Comparison of ENCODE assay signal across 12 cellular contexts in genomic region chr20:51388756-51389542, GRCh38.
A peak's percentile ranks its signal among the peaks of the same experiment; 100 is the strongest.
DNase-seq lines count a peak whose midpoint lies in the region; ATAC-seq and TF ChIP-seq lines count a peak whose summit lies in the region.
"Had no signal": no experiment of that assay in that cellular context is flagged by ENCODE, and none has a peak within 500 bp of the region (broad histone marks: within the 10 kb centered on the region; RNA-seq: fewer than 3 reads in every experiment).

No MANE protein-coding gene starts in this region.

- no peak for TF ChIP-seq CTCF in SK-N-SH (IDR thresholded peaks at IDR 0.05)
- TF ChIP-seq CTCF in mammary epithelial cell (conservative IDR thresholded peaks at IDR 0.05 in 1 of 2, IDR thresholded peaks at IDR 0.05 in 1 of 2; ENCODE audit: extremely low read depth in 1 of 2, insufficient read depth in 1 of 2, low read depth in 1 of 2, low read length in 2 of 2): no peak
- no peak for TF ChIP-seq CTCF in osteoblast (IDR thresholded peaks at IDR 0.05; ENCODE audit: extremely low read depth, low read depth, low read length)

- peak overlapping the region; percentile 9; the same call in 1 of the 2 replicates for H3K9ac ChIP-seq in SK-N-SH
- peak overlapping the region; percentile 21; the same call in 1 of the 2 replicates for H3K9ac ChIP-seq in Karpas-422 (ENCODE audit: low read length)
- H3K9ac ChIP-seq in mammary epithelial cell (ENCODE audit: insufficient read depth, low read length): no peak overlapping the region

- peaks cover 12% of the 10 kb centered on the region for H3F3A ChIP-seq in SK-N-SH (replicated peaks; ENCODE audit: insufficient read depth)

- TF ChIP-seq RAD21 in SK-N-SH (IDR thresholded peaks at IDR 0.05; ENCODE audit: low read length): no peak

- DNase-seq in SK-N-SH (no peak), Karpas-422 (no peak), mammary epithelial cell (peak; percentile 13), osteoblast (ENCODE audit: insufficient read length, low spot score, missing footprints) (no peak), SKM-1 (lab: John Stamatoyannopoulos, UW; ENCODE audit: unreplicated experiment) (no peak), ecto neural progenitor cell (ENCODE audit: low spot score) (no peak)
- DNase-seq: NCI-H1092 treated with DMSO at 0.1 percent for 48 hours; NCI-H82; stimulated activated CD4-positive, alpha-beta T cell treated with anti-CD3 and anti-CD28 coated beads, Interleukin-2, amount 100 ng/mL, for 24 hours had no signal

- H2AFZ ChIP-seq in SK-N-SH (ENCODE audit: low read depth): no peak overlapping the region
- no peak overlapping the region for H2AFZ ChIP-seq in Karpas-422 (ENCODE audit: low read length)
- H2AFZ ChIP-seq in mammary epithelial cell (ENCODE audit: low read depth, low read length): no peak overlapping the region
- H2AFZ ChIP-seq in osteoblast (ENCODE audit: low read length): no peak overlapping the region

- no peak for TF ChIP-seq EP300 in SK-N-SH (IDR thresholded peaks at IDR 0.05; ENCODE audit: borderline replicate concordance in 1 of 2, low read depth in 1 of 2, low read length in 1 of 2)

- ATAC-seq in SK-N-SH treated with all-trans-retinoic acid at 6 μM for 48 hours (no peak), HG02588 (IDR thresholded peaks at IDR 0.05; ENCODE audit: unreplicated experiment) (no peak)

- H3K4me3 ChIP-seq in SK-N-SH (ENCODE audit: low read depth in 2 of 2, low read length in 1 of 2) (no peak overlapping the region), Karpas-422 (ENCODE audit: low read length) (no peak overlapping the region), mammary epithelial cell (replicated peaks in 1 of 3; ENCODE audit: insufficient read depth in 1 of 3, low read depth in 2 of 3, low read length in 3 of 3) (no peak overlapping the region), osteoblast (ENCODE audit: insufficient read depth, low read length) (no peak overlapping the region)
- H3K4me3 ChIP-seq: cardiac muscle cell had no signal

- H3K9me2 ChIP-seq in SK-N-SH (no peaks in the 10 kb centered on the region), Karpas-422 (replicated peaks; ENCODE audit: insufficient read depth, low read length) (no peaks in the 10 kb centered on the region)

- no peaks in the 10 kb centered on the region for H3K36me3 ChIP-seq in SK-N-SH (replicated peaks in 1 of 2; ENCODE audit: control insufficient read depth in 1 of 2, insufficient read depth in 2 of 2, low read length in 1 of 2)
- H3K36me3 ChIP-seq in Karpas-422 (ENCODE audit: insufficient read depth, low read length): peaks cover 42% of the 10 kb centered on the region
- no peaks in the 10 kb centered on the region for H3K36me3 ChIP-seq in mammary epithelial cell (ENCODE audit: insufficient read depth, low read length)
- no peaks in the 10 kb centered on the region for H3K36me3 ChIP-seq in osteoblast (ENCODE audit: insufficient read depth, low read length)

- POLR2A ChIA-PET in SK-N-SH (lab: Yijun Ruan, JAX): no interaction called here

- WGBS in SK-N-SH (ENCODE audit: low lambda C conversion rate): 63% methylated on average over 7 of the region's 7 CpGs
- WGBS in mammary epithelial cell (ENCODE audit: low coverage, missing lambda C conversion rate): 70% methylated on average over 7 of the region's 7 CpGs

- intact Hi-C loops in mammary epithelial cell (cut with micrococcal nuclease): loop anchor here (5.0 kb wide), 3 partner anchors 68 to 693 kb away; no protein-coding TSS in a partner anchor

- in situ Hi-C loops in mammary epithelial cell (cut with MboI; ENCODE audit: low sequenced_read_pairs in 2 of 2): no loop called here

- dilution Hi-C loops in mammary epithelial cell (cut with HindIII; ENCODE audit: low sequenced_read_pairs): no loop called here

- H3K27ac ChIP-seq in SK-N-SH (ENCODE audit: low read depth in 2 of 2, low read length in 1 of 2) (peak overlapping the region in 1 of 2 experiments; percentile 50; a peak in 2 of 4 replicates), Karpas-422 (ENCODE audit: low read length) (peak overlapping the region; percentile 99), mammary epithelial cell (ENCODE audit: insufficient read depth, low read depth, low read length) (no peak overlapping the region), osteoblast (ENCODE audit: low read depth, low read length) (peak overlapping the region; percentile 16)
- H3K27ac ChIP-seq: cardiac muscle cell had no signal

- H3K9me3 ChIP-seq in SK-N-SH: no peaks in the 10 kb centered on the region
- H3K9me3 ChIP-seq in Karpas-422 (ENCODE audit: low read length): no peaks in the 10 kb centered on the region
- H3K9me3 ChIP-seq in mammary epithelial cell (replicated peaks; ENCODE audit: insufficient read depth, low read length): no peaks in the 10 kb centered on the region
- H3K9me3 ChIP-seq in osteoblast (ENCODE audit: low read depth, low read length): no peaks in the 10 kb centered on the region

- CTCF ChIA-PET in SK-N-SH (lab: Yijun Ruan, JAX) (interaction anchor here (0.9 to 5.5 kb wide), 6 partner anchors 13 to 235 kb away, joined by 3 to 36 read pairs (median 4); no protein-coding TSS in a partner anchor), mammary epithelial cell (lab: Charles Lee; ENCODE audit: low non-redundant PET) (no interaction called here)

- BruUV-seq in mammary epithelial cell (replicated peaks; lab: Mats Ljungman, UMichigan): TSS peak; percentile 99

- H3K4me2 ChIP-seq in SK-N-SH (no peak overlapping the region), Karpas-422 (ENCODE audit: low read depth, low read length, poor library complexity, severe bottlenecking) (peak overlapping the region; percentile 79), mammary epithelial cell (ENCODE audit: insufficient read depth, low read depth, low read length) (no peak overlapping the region), osteoblast (ENCODE audit: insufficient read depth, low read length) (peak overlapping the region; percentile 1)

- peaks cover 0 to 10% of the 10 kb centered on the region in 2 experiments; a peak in 2 of 4 replicates for H3K4me1 ChIP-seq in SK-N-SH (ENCODE audit: control insufficient read depth in 1 of 2, insufficient read depth in 2 of 2, low read depth in 1 of 2, low read length in 1 of 2)
- peaks cover 62% of the 10 kb centered on the region for H3K4me1 ChIP-seq in Karpas-422 (ENCODE audit: low read length)
- no peaks in the 10 kb centered on the region for H3K4me1 ChIP-seq in mammary epithelial cell (ENCODE audit: insufficient read depth, low read length)
- peaks cover 23% of the 10 kb centered on the region for H3K4me1 ChIP-seq in osteoblast (ENCODE audit: insufficient read depth, low read length)

- H3K27me3 ChIP-seq in SK-N-SH (ENCODE audit: insufficient read depth) (no peaks in the 10 kb centered on the region), Karpas-422 (ENCODE audit: low read length) (no peaks in the 10 kb centered on the region), mammary epithelial cell (ENCODE audit: insufficient read depth, low read length) (no peaks in the 10 kb centered on the region), osteoblast (ENCODE audit: insufficient read depth, low read length) (no peaks in the 10 kb centered on the region)
- H3K27me3 ChIP-seq: cardiac muscle cell had no signal

- H3K79me2 ChIP-seq in SK-N-SH (ENCODE audit: insufficient read depth) (no peaks in the 10 kb centered on the region), Karpas-422 (ENCODE audit: low read length) (peaks cover 96% of the 10 kb centered on the region), mammary epithelial cell (ENCODE audit: insufficient read depth, low read length) (no peaks in the 10 kb centered on the region), osteoblast (ENCODE audit: insufficient read depth, low read length) (no peaks in the 10 kb centered on the region)

- H4K20me1 ChIP-seq in SK-N-SH (ENCODE audit: insufficient read depth) (no peaks in the 10 kb centered on the region), Karpas-422 (ENCODE audit: insufficient read depth, low read depth, low read length) (0 out of 2 replicates have a peak, but pooled peaks cover 4% of the 10 kb centered on the region), mammary epithelial cell (ENCODE audit: insufficient read depth, low read length) (no peaks in the 10 kb centered on the region), osteoblast (ENCODE audit: insufficient read depth, low read length) (no peaks in the 10 kb centered on the region)

TF ChIP-seq in SK-N-SH, 30 proteins besides CTCF, POLR2A, EP300 and RAD21 (continues in another document):
- TF ChIP-seq PBX3 (IDR thresholded peaks at IDR 0.05): peak; percentile 66

TF ChIP-seq in SK-N-SH treated with all-trans-retinoic acid at 6 μM for 48 hours, 23 proteins besides CTCF, POLR2A, EP300 and RAD21 (continues in another document):
- no peak for TF ChIP-seq POU6F1 (CRISPR knock-in tag; IDR thresholded peaks at IDR 0.05; ENCODE audit: borderline replicate concordance, low read depth)
- TF ChIP-seq ZFP30 (CRISPR knock-in tag; IDR thresholded peaks at IDR 0.05): no peak
- TF ChIP-seq ZNF70 (CRISPR knock-in tag; IDR thresholded peaks at IDR 0.05): no peak
- no peak for TF ChIP-seq ZC3H10 (CRISPR knock-in tag; IDR thresholded peaks at IDR 0.05)
- no peak for TF ChIP-seq ESRRG (CRISPR knock-in tag; IDR thresholded peaks at IDR 0.05)
- no peak for TF ChIP-seq ARNTL (CRISPR knock-in tag; IDR thresholded peaks at IDR 0.05; ENCODE audit: borderline replicate concordance, low read depth)
- TF ChIP-seq CSDC2 (CRISPR knock-in tag; IDR thresholded peaks at IDR 0.05): no peak
- TF ChIP-seq SNAI2 (CRISPR knock-in tag; IDR thresholded peaks at IDR 0.05): no peak
- no peak for TF ChIP-seq ZNF565 (CRISPR knock-in tag; conservative IDR thresholded peaks at IDR 0.05; ENCODE audit: low read depth)
- no peak for TF ChIP-seq PPARA (CRISPR knock-in tag; IDR thresholded peaks at IDR 0.05; ENCODE audit: borderline replicate concordance)

Comparison
In these comparisons a context has a peak if more than half of its experiments do, and no peak if none do; other contexts are left out.
1. H3K4me2 ChIP-seq: peak in Karpas-422 (single experiment) and osteoblast (single experiment); none in SK-N-SH (single experiment) and mammary epithelial cell (single experiment).